Comparison of ENCODE assay signal across 1 cellular context in genomic region chr1:12619396-12620141, GRCh38.
A peak's percentile ranks its signal among the peaks of the same experiment; 100 is the strongest.
TF ChIP-seq lines count a peak whose summit lies in the region.

No MANE protein-coding gene starts in this region.

TF ChIP-seq in HepG2, 621 proteins besides CTCF, POLR2A, EP300 and RAD21 (continued from another document and continues in another):
- TF ChIP-seq RORA (CRISPR knock-in tag; IDR thresholded peaks at IDR 0.05), result no peak
- no peak for TF ChIP-seq HOXD1 (CRISPR knock-in tag; IDR thresholded peaks at IDR 0.05)
- TF ChIP-seq PREB (CRISPR knock-in tag; IDR thresholded peaks at IDR 0.05), result no peak
- 0 out of 2 replicates have a peak, but pooled peaks have one; percentile 8 for TF ChIP-seq SP2 (CRISPR knock-in tag; IDR thresholded peaks at IDR 0.05)
- TF ChIP-seq ZNF136 (CRISPR knock-in tag; IDR thresholded peaks at IDR 0.05; ENCODE audit: low read depth), result no peak
- no peak for TF ChIP-seq MXD4 (CRISPR knock-in tag; IDR thresholded peaks at IDR 0.05)
- no peak for TF ChIP-seq SNRNP70 (IDR thresholded peaks at IDR 0.05; ENCODE audit: low read depth, low read length)
- no peak for TF ChIP-seq ZNF33B (CRISPR knock-in tag; IDR thresholded peaks at IDR 0.05)
- no peak for TF ChIP-seq CC2D1A (CRISPR knock-in tag; IDR thresholded peaks at IDR 0.05)
- no peak for TF ChIP-seq ELF3 (CRISPR knock-in tag; IDR thresholded peaks at IDR 0.05)
- no peak for TF ChIP-seq ZNF839 (CRISPR knock-in tag; IDR thresholded peaks at IDR 0.05; ENCODE audit: borderline replicate concordance)
- TF ChIP-seq TCF7L2 (IDR thresholded peaks at IDR 0.05; ENCODE audit: low read depth, low read length), result no peak
- TF ChIP-seq GPBP1L1 (CRISPR knock-in tag; IDR thresholded peaks at IDR 0.05), result no peak
- TF ChIP-seq GTF3A (CRISPR knock-in tag; conservative IDR thresholded peaks at IDR 0.05), result 0 out of 2 replicates have a peak, but pooled peaks have one; percentile 57
- TF ChIP-seq ZNF720 (CRISPR knock-in tag; IDR thresholded peaks at IDR 0.05), result no peak
- no peak for TF ChIP-seq ATF3 (CRISPR knock-in tag; IDR thresholded peaks at IDR 0.05)
- TF ChIP-seq PRPF4 (IDR thresholded peaks at IDR 0.05; ENCODE audit: low read depth, low read length, poor library complexity, severe bottlenecking), result no peak
- TF ChIP-seq PHB2 (IDR thresholded peaks at IDR 0.05; ENCODE audit: partially characterized antibody), result no peak
- TF ChIP-seq SP4 (CRISPR knock-in tag; IDR thresholded peaks at IDR 0.05), result no peak
- TF ChIP-seq AFF4 (CRISPR knock-in tag; IDR thresholded peaks at IDR 0.05), result no peak
- 0 out of 2 replicates have a peak, but pooled peaks have one; percentile 36 for TF ChIP-seq ZKSCAN8 (CRISPR knock-in tag; IDR thresholded peaks at IDR 0.05; ENCODE audit: borderline replicate concordance)
- TF ChIP-seq CHCHD3 (CRISPR knock-in tag; IDR thresholded peaks at IDR 0.05), result no peak
- TF ChIP-seq DBP (CRISPR knock-in tag; IDR thresholded peaks at IDR 0.05; ENCODE audit: not compliant biosample characterization), result no peak
- TF ChIP-seq ZNF570 (CRISPR knock-in tag; IDR thresholded peaks at IDR 0.05; ENCODE audit: borderline replicate concordance), result no peak
- no peak; the same call in 1 of the 2 replicates for TF ChIP-seq ZNF614 (CRISPR knock-in tag; IDR thresholded peaks at IDR 0.05; ENCODE audit: borderline replicate concordance)
- no peak for TF ChIP-seq MEIS2 (CRISPR knock-in tag; IDR thresholded peaks at IDR 0.05)
- no peak for TF ChIP-seq ZFP36 (IDR thresholded peaks at IDR 0.05; ENCODE audit: borderline replicate concordance, low read depth, low read length, partially characterized antibody)
- TF ChIP-seq SRSF1 (optimal IDR thresholded peaks at IDR 0.05; ENCODE audit: low read depth, low read length), result no peak
- TF ChIP-seq TAF15 (IDR thresholded peaks at IDR 0.05; ENCODE audit: low read depth, low read length, poor library complexity, severe bottlenecking), result no peak
- TF ChIP-seq MAF1 (CRISPR knock-in tag; IDR thresholded peaks at IDR 0.05; ENCODE audit: borderline replicate concordance), result no peak
- no peak for TF ChIP-seq PRDM4 (CRISPR knock-in tag; IDR thresholded peaks at IDR 0.05; ENCODE audit: borderline replicate concordance)
- TF ChIP-seq ARID5B (CRISPR knock-in tag; IDR thresholded peaks at IDR 0.05), result no peak
- no peak for TF ChIP-seq TSC22D2 (CRISPR knock-in tag; IDR thresholded peaks at IDR 0.05; ENCODE audit: borderline replicate concordance)
- TF ChIP-seq THAP8 (CRISPR knock-in tag; IDR thresholded peaks at IDR 0.05; ENCODE audit: borderline replicate concordance), result no peak; the same call in 1 of the 2 replicates
- TF ChIP-seq HOXA3 (CRISPR knock-in tag; IDR thresholded peaks at IDR 0.05), result no peak
- no peak for TF ChIP-seq ZNF577 (CRISPR knock-in tag; IDR thresholded peaks at IDR 0.05; ENCODE audit: borderline replicate concordance, low read depth)
- no peak for TF ChIP-seq TCF12 (IDR thresholded peaks at IDR 0.05)
- TF ChIP-seq TCF12 (CRISPR knock-in tag; IDR thresholded peaks at IDR 0.05), result peak; percentile 40; the same call in 1 of the 2 replicates
- no peak; the same call in 1 of the 2 replicates for TF ChIP-seq ZMYM3 (CRISPR knock-in tag; IDR thresholded peaks at IDR 0.05)
- TF ChIP-seq HNRNPUL1 (IDR thresholded peaks at IDR 0.05; ENCODE audit: low read depth, low read length), result no peak
- 0 out of 2 replicates have a peak, but pooled peaks have one; percentile 1 for TF ChIP-seq TRIM24 (CRISPR knock-in tag; IDR thresholded peaks at IDR 0.05)
- TF ChIP-seq ZNF777 (CRISPR knock-in tag; IDR thresholded peaks at IDR 0.05), result no peak
- TF ChIP-seq ZNF251 (CRISPR knock-in tag; IDR thresholded peaks at IDR 0.05), result no peak
- 0 out of 2 replicates have a peak, but pooled peaks have one; percentile 9 for TF ChIP-seq RBAK (CRISPR knock-in tag; IDR thresholded peaks at IDR 0.05)
- peak; percentile 74 for TF ChIP-seq SMC3 (IDR thresholded peaks at IDR 0.05; ENCODE audit: low read length)
- TF ChIP-seq FOXK1 (CRISPR knock-in tag; IDR thresholded peaks at IDR 0.05; ENCODE audit: borderline replicate concordance, low read depth), result no peak
- no peak for TF ChIP-seq HMGA1 (CRISPR knock-in tag; conservative IDR thresholded peaks at IDR 0.05)
- no peak for TF ChIP-seq HHEX (CRISPR knock-in tag; IDR thresholded peaks at IDR 0.05)
- TF ChIP-seq FUBP1 (CRISPR knock-in tag; IDR thresholded peaks at IDR 0.05; ENCODE audit: borderline replicate concordance), result no peak
- no peak for TF ChIP-seq ZNF879 (CRISPR knock-in tag; IDR thresholded peaks at IDR 0.05)
- TF ChIP-seq MIXL1 (CRISPR knock-in tag; IDR thresholded peaks at IDR 0.05), result 0 out of 2 replicates have a peak, but pooled peaks have one; percentile 14
- TF ChIP-seq YEATS4 (CRISPR knock-in tag; IDR thresholded peaks at IDR 0.05; ENCODE audit: borderline replicate concordance), result no peak
- 0 out of 2 replicates have a peak, but pooled peaks have one; percentile 26 for TF ChIP-seq MED1 (CRISPR knock-in tag; IDR thresholded peaks at IDR 0.05)
